25 cellular contexts compared by ENCODE assay signal in genomic region chr16:61678182-61678581, GRCh38.
"Had no signal": no experiment of that assay in that cellular context is flagged by ENCODE, and none has a peak within 500 bp of the region (broad histone marks: within the 10 kb centered on the region; RNA-seq: fewer than 3 reads in every experiment).

No MANE protein-coding gene starts in this region.

- H3K4me3 ChIP-seq: hepatocyte, left ventricle myocardium inferior, lung, ovary, right atrium auricular region, skin epidermis, suprapubic skin, thoracic aorta, tibial artery, upper lobe of right lung had no signal

- H3K36me3 Mint-ChIP-seq: mesothelial cell of epicardium had no signal

- H3K27me3 Mint-ChIP-seq: naive thymus-derived CD4-positive, alpha-beta T cell; natural killer cell treated with Interleukin-12 subunit alpha and Interleukin-12 subunit beta and Interleukin-15 and Interleukin-18, amount 100 ng/mL, for 72 hours; progenitor cell of endocrine pancreas; stimulated activated naive CD8-positive, alpha-beta T cell treated with anti-CD3 and anti-CD28 coated beads, Interleukin-15, Interleukin-2, amounts not matched to agents 100 ng/mL and 50 ng/mL, for 24 hours had no signal

- H3K27me3 ChIP-seq: hepatocyte, ovary, right atrium auricular region, suprapubic skin, tibial artery, upper lobe of right lung had no signal

- FAIRE-seq: urothelium cell line had no signal

- H3K4me2 ChIP-seq: hepatocyte had no signal

- H3K9me3 ChIP-seq: ovary, suprapubic skin, thoracic aorta, tibial artery, upper lobe of right lung had no signal

- ATAC-seq: naive thymus-derived CD4-positive, alpha-beta T cell; natural killer cell treated with Interleukin-12 subunit alpha and Interleukin-12 subunit beta and Interleukin-15 and Interleukin-18, amount 100 ng/mL, for 72 hours; sciatic nerve; upper lobe of right lung had no signal

- H3K36me3 ChIP-seq: left ventricle myocardium inferior, ovary, right atrium auricular region, suprapubic skin, thoracic aorta, tibial artery, upper lobe of right lung had no signal

- H3K4me1 ChIP-seq: left ventricle myocardium inferior, right atrium auricular region, suprapubic skin, tibial artery, upper lobe of right lung had no signal

- H2AFZ ChIP-seq: hepatocyte had no signal

- H3K27ac Mint-ChIP-seq: mesothelial cell of epicardium; naive thymus-derived CD4-positive, alpha-beta T cell; natural killer cell treated with Interleukin-12 subunit alpha and Interleukin-12 subunit beta and Interleukin-15 and Interleukin-18, amount 100 ng/mL, for 72 hours; progenitor cell of endocrine pancreas; stimulated activated naive CD8-positive, alpha-beta T cell treated with anti-CD3 and anti-CD28 coated beads, Interleukin-15, Interleukin-2, amounts not matched to agents 100 ng/mL and 50 ng/mL, for 24 hours had no signal

- H3K4me3 Mint-ChIP-seq: mesothelial cell of epicardium; naive thymus-derived CD4-positive, alpha-beta T cell; natural killer cell treated with Interleukin-12 subunit alpha and Interleukin-12 subunit beta and Interleukin-15 and Interleukin-18, amount 100 ng/mL, for 72 hours; stimulated activated naive CD8-positive, alpha-beta T cell treated with anti-CD3 and anti-CD28 coated beads, Interleukin-15, Interleukin-2, amounts not matched to agents 100 ng/mL and 50 ng/mL, for 24 hours had no signal

- H3K79me2 ChIP-seq: hepatocyte had no signal

- H3K27ac ChIP-seq: hepatocyte, left ventricle myocardium inferior, ovary, right atrium auricular region, skin epidermis, suprapubic skin, tibial artery, upper lobe of right lung had no signal

- DNase-seq: islet precursor cell; left ventricle myocardium inferior; mesendoderm; naive thymus-derived CD4-positive, alpha-beta T cell; ovary; stimulated activated CD4-positive, alpha-beta T cell treated with anti-CD3 and anti-CD28 coated beads, Interleukin-12 subunit alpha, Interleukin-12 subunit beta, amount 100 ng/mL, for 4 hours; stimulated activated CD4-positive, alpha-beta T cell treated with anti-CD3 and anti-CD28 coated beads, Interleukin-15, amount 100 ng/mL, for 24 hours; stimulated activated CD4-positive, alpha-beta T cell treated with anti-CD3 and anti-CD28 coated beads, Interleukin-2, amount 100 ng/mL, for 24 hours; stimulated activated CD4-positive, alpha-beta T cell treated with anti-CD3 and anti-CD28 coated beads, Interleukin-4, amount 100 ng/mL, for 1 hour; stimulated activated naive CD4-positive, alpha-beta T cell; tibial artery; trophoblast cell; upper lobe of right lung had no signal

- H3K4me1 Mint-ChIP-seq: mesothelial cell of epicardium; naive thymus-derived CD4-positive, alpha-beta T cell had no signal
